Comparison of ENCODE assay signal across 15 cellular contexts in genomic region chr14:30450620-30451019, GRCh38.
DNase-seq lines count a peak whose midpoint lies in the region; TF ChIP-seq lines count a peak whose summit lies in the region.
"Had no signal": no experiment of that assay in that cellular context is flagged by ENCODE, and none has a peak within 500 bp of the region (broad histone marks: within the 10 kb centered on the region; RNA-seq: fewer than 3 reads in every experiment).

No MANE protein-coding gene starts in this region.

- no peak for TF ChIP-seq EP300 in stomach (IDR thresholded peaks at IDR 0.05)

- TF ChIP-seq CTCF in fibroblast of lung (conservative IDR thresholded peaks at IDR 0.05 in 1 of 2, IDR thresholded peaks at IDR 0.05 in 1 of 2; ENCODE audit: low read depth in 1 of 2, low read length in 2 of 2) (no peak), stomach (IDR thresholded peaks at IDR 0.05) (no peak)

- H4K20me1 ChIP-seq in fibroblast of lung (ENCODE audit: control insufficient read depth, extremely low read depth, insufficient read depth, low read length), result no peaks in the 10 kb centered on the region

- no peak for TF ChIP-seq POLR2A in stomach (IDR thresholded peaks at IDR 0.05)

- 55 to 59% (median 57%) methylated on average over 3 of the region's 3 CpGs for WGBS in stomach, 5 donors

- H3K4me3 ChIP-seq in fibroblast of lung (replicated peaks in 1 of 4; ENCODE audit: control extremely low read depth in 1 of 4, insufficient read depth in 1 of 4, low read depth in 3 of 4, low read length in 4 of 4) (no peak overlapping the region), stomach (no peak overlapping the region)
- H3K4me3 ChIP-seq: MG63, skin epidermis had no signal

- no peaks in the 10 kb centered on the region for H3K79me2 ChIP-seq in fibroblast of lung (ENCODE audit: control insufficient read depth, insufficient read depth, low read length)

- H3K9me3 ChIP-seq in fibroblast of lung (ENCODE audit: control insufficient read depth, insufficient read depth, low read depth, low read length), result no peaks in the 10 kb centered on the region
- no peaks in the 10 kb centered on the region for H3K9me3 ChIP-seq in stomach
- H3K9me3 ChIP-seq: MG63 had no signal

- H2AFZ ChIP-seq in fibroblast of lung (ENCODE audit: low read length), result no peak overlapping the region

- H3K4me1 ChIP-seq in fibroblast of lung (ENCODE audit: control insufficient read depth, extremely low read depth, insufficient read depth, low read length), result no peaks in the 10 kb centered on the region
- H3K4me1 ChIP-seq in stomach, result peaks cover 0 to 10% (median 0%) of the 10 kb centered on the region in 4 donors

- H3K27me3 ChIP-seq in fibroblast of lung (ENCODE audit: control insufficient read depth, insufficient read depth, low read length) (no peaks in the 10 kb centered on the region), stomach (no peaks in the 10 kb centered on the region)
- H3K27me3 ChIP-seq: MG63 had no signal

- intact Hi-C loops in stomach (cut with DNase I; ENCODE audit: low total_unique reads), result no loop called here

- DNase-seq in COR-L47 (lab: John Stamatoyannopoulos, UW), result peak; percentile 48
- peak; percentile 12 for DNase-seq in NCI-H2227 (lab: John Stamatoyannopoulos, UW; ENCODE audit: unreplicated experiment)
- peak; percentile 11 to 19 for DNase-seq in fibroblast of lung (ENCODE audit: low read depth in 2 of 2)
- peak; percentile 19 for DNase-seq in non-pigmented ciliary epithelial cell (ENCODE audit: low read depth)
- no peak for DNase-seq in activated effector memory CD4-positive, alpha-beta T cell treated with anti-CD3 and anti-CD28 coated beads, Interleukin-2, amount 50 U/mL, for 16 hours
- no peak for DNase-seq in NCI-H524 (lab: John Stamatoyannopoulos, UW)
- no peak for DNase-seq in stomach
- no peak for DNase-seq in NCI-H526 (lab: John Stamatoyannopoulos, UW)
- DNase-seq: activated CD4-positive, alpha-beta T cell treated with anti-CD3 and anti-CD28 coated beads, Interleukin-2, amount 10 ng/mL, durations not matched to agents 24 days and 14 days; activated naive CD4-positive, alpha-beta T cell treated with anti-CD3 and anti-CD28 coated beads for 36 hours; CD8-positive, alpha-beta T cell; dermis blood vessel endothelial cell; erythroblast; MG63 had no signal

- H3K4me2 ChIP-seq in fibroblast of lung (ENCODE audit: extremely low read depth, insufficient read depth, low read length), result no peak overlapping the region

- H3K9ac ChIP-seq in fibroblast of lung (ENCODE audit: insufficient read depth, low read length), result no peak overlapping the region

- no peak overlapping the region for H3K27ac ChIP-seq in fibroblast of lung (ENCODE audit: insufficient read depth, low read length)
- H3K27ac ChIP-seq in stomach, result no peak overlapping the region
- H3K27ac ChIP-seq: skin epidermis had no signal

- H3K36me3 ChIP-seq in fibroblast of lung (ENCODE audit: control insufficient read depth, insufficient read depth, low read length), result no peaks in the 10 kb centered on the region
- H3K36me3 ChIP-seq in stomach, result no peaks in the 10 kb centered on the region
- H3K36me3 ChIP-seq: MG63 had no signal

Comparison
In these comparisons a context has a peak if more than half of its experiments do, and no peak if none do; other contexts are left out.
1. DNase-seq: peak in COR-L47 (single experiment), NCI-H2227 (single experiment), fibroblast of lung (2 of 2) and non-pigmented ciliary epithelial cell (single experiment); none in activated effector memory CD4-positive, alpha-beta T cell treated with anti-CD3 and anti-CD28 coated beads, Interleukin-2, amount 50 U/mL, for 16 hours (single experiment), NCI-H524 (0 of 2), stomach (single experiment) and NCI-H526 (0 of 2).